Comparison of ENCODE assay signal across 27 cellular contexts in the genomic region with DNA sequence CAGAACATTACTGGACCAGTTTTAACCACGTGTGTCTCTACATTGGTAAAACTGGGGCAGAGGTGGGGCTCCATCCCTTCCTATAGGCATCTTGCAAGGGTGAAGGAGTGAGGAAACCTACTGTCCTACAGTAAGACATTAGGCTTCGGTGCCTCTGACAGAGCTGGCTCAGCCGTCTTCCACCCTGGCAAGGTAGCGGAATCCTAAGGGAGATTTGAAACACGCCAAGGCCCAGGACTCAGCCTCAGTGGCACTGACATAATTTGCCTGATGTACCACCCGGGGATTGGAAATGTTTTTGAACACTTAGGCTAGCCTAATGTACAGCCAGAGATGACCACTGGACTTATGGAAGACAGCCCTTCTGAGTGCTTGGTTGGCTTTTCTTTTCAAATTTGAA.
"Had no signal": no experiment of that assay in that cellular context is flagged by ENCODE, and none has a peak within 500 bp of the region (broad histone marks: within the 10 kb centered on the region; RNA-seq: fewer than 3 reads in every experiment).

No MANE protein-coding gene starts in this region.

- H3K4me1 Mint-ChIP-seq: central memory CD8-positive, alpha-beta T cell; immature natural killer cell; mesothelial cell of epicardium; naive thymus-derived CD4-positive, alpha-beta T cell; nephron; stimulated activated naive CD8-positive, alpha-beta T cell treated with anti-CD3 and anti-CD28 coated beads, Interleukin-15, amount 100 ng/mL, for 72 hours had no signal

- H3K27ac ChIP-seq: coronary artery, lower lobe of right lung, neural progenitor cell, ovary, testis, tibial artery had no signal

- H3K27ac Mint-ChIP-seq: effector memory CD8-positive, alpha-beta T cell; immature natural killer cell; mesothelial cell of epicardium; naive thymus-derived CD4-positive, alpha-beta T cell; nephron; neural progenitor cell; stimulated activated naive CD8-positive, alpha-beta T cell treated with anti-CD3 and anti-CD28 coated beads, Interleukin-15, amount 100 ng/mL, for 72 hours; type B pancreatic cell had no signal

- H2AFZ ChIP-seq: neural progenitor cell had no signal

- H3K36me3 Mint-ChIP-seq: immature natural killer cell; mesothelial cell of epicardium; naive thymus-derived CD4-positive, alpha-beta T cell; neural progenitor cell; type B pancreatic cell had no signal

- H3K27me3 ChIP-seq: neural progenitor cell, ovary, testis, tibial artery had no signal

- ATAC-seq: effector memory CD8-positive, alpha-beta T cell; left ventricle myocardium superior; lower lobe of right lung; naive thymus-derived CD4-positive, alpha-beta T cell; sciatic nerve; stimulated activated naive CD8-positive, alpha-beta T cell treated with anti-CD3 and anti-CD28 coated beads, Interleukin-15, amount 100 ng/mL, for 72 hours had no signal

- H3K9me3 Mint-ChIP-seq: nephron had no signal

- H3K4me3 Mint-ChIP-seq: central memory CD8-positive, alpha-beta T cell; effector memory CD8-positive, alpha-beta T cell; immature natural killer cell; mesothelial cell of epicardium; naive thymus-derived CD4-positive, alpha-beta T cell; nephron; neural progenitor cell; stimulated activated naive CD8-positive, alpha-beta T cell treated with anti-CD3 and anti-CD28 coated beads, Interleukin-15, amount 100 ng/mL, for 72 hours; type B pancreatic cell had no signal

- H3K9ac ChIP-seq: neural progenitor cell had no signal

- H3K36me3 ChIP-seq: lower lobe of right lung, neural progenitor cell, ovary, tibial artery had no signal

- H3K4me2 ChIP-seq: neural progenitor cell, smooth muscle cell had no signal

- DNase-seq: dermis blood vessel endothelial cell; effector memory CD8-positive, alpha-beta T cell; erythroblast; immature natural killer cell; islet precursor cell; kidney glomerular epithelial cell; left ventricle myocardium superior; lower lobe of right lung; mesenchymal stem cell; naive thymus-derived CD4-positive, alpha-beta T cell; ovary; stimulated activated CD4-positive, alpha-beta T cell treated with anti-CD3 and anti-CD28 coated beads, Interleukin-12 subunit alpha, Interleukin-12 subunit beta, amount 100 ng/mL, for 4 hours; stimulated activated CD4-positive, alpha-beta T cell treated with anti-CD3 and anti-CD28 coated beads, Interleukin-1b, Interleukin-23, amount 100 ng/mL, for 48 hours; stimulated activated CD4-positive, alpha-beta T cell treated with anti-CD3 and anti-CD28 coated beads, Interleukin-4, amount 100 ng/mL, for 1 hour; stimulated activated CD8-positive, alpha-beta memory T cell treated with anti-CD3 and anti-CD28 coated beads, Interleukin-4, amount 100 ng/mL, for 48 hours; stimulated activated naive CD4-positive, alpha-beta T cell; stimulated activated naive CD8-positive, alpha-beta T cell treated with anti-CD3 and anti-CD28 coated beads, Interleukin-15, amount 100 ng/mL, for 72 hours; testis; tibial artery had no signal

- H3K9me3 ChIP-seq: lower lobe of right lung, ovary, testis, tibial artery had no signal

- H3K27me3 Mint-ChIP-seq: central memory CD8-positive, alpha-beta T cell; effector memory CD8-positive, alpha-beta T cell had no signal

- H3K4me3 ChIP-seq: coronary artery, lower lobe of right lung, neural progenitor cell, ovary, smooth muscle cell, testis, tibial artery had no signal

- H3K4me1 ChIP-seq: lower lobe of right lung, testis, tibial artery had no signal
